18 cellular contexts compared by ENCODE assay signal in genomic region chr2:230779607-230780006, GRCh38.
A peak's percentile ranks its signal among the peaks of the same experiment; 100 is the strongest.
DNase-seq lines count a peak whose midpoint lies in the region; ATAC-seq and TF ChIP-seq lines count a peak whose summit lies in the region.
"Had no signal": no experiment of that assay in that cellular context is flagged by ENCODE, and none has a peak within 500 bp of the region (broad histone marks: within the 10 kb centered on the region; RNA-seq: fewer than 3 reads in every experiment).

No MANE protein-coding gene starts in this region.

- H3K9me3 Mint-ChIP-seq in activated CD8-positive, alpha-beta T cell treated with anti-CD3 and anti-CD28 coated beads, Interleukin-2, amount 10 ng/mL, durations not matched to agents 7 days and 5 days (ENCODE audit: insufficient read depth), result peaks cover 21% of the 10 kb centered on the region
- H3K9me3 Mint-ChIP-seq in immature natural killer cell, result no peaks in the 10 kb centered on the region
- H3K9me3 Mint-ChIP-seq in stimulated activated memory B cell treated with anti-CD40 and anti-IgM and Interleukin-4, amounts not matched to agents 10 μg/mL and 1 μg/mL and 100 μg/mL, for 72 hours, result peaks cover 7% of the 10 kb centered on the region
- H3K9me3 Mint-ChIP-seq: activated B cell treated with CpG ODN at 0.5 μM for 24 hours; activated T-cell treated with anti-CD3 and anti-CD28 coated beads, Interleukin-2, amount 50 U/mL, for 4 hours had no signal

- TF ChIP-seq CTCF in left ventricle myocardium inferior (IDR thresholded peaks at IDR 0.05; ENCODE audit: borderline replicate concordance) (no peak), heart left ventricle (IDR thresholded peaks at IDR 0.05) (no peak), RWPE1 (conservative IDR thresholded peaks at IDR 0.05; ENCODE audit: low read depth) (no peak)

- ATAC-seq in heart left ventricle (no peak), GM18502 (IDR thresholded peaks at IDR 0.05; ENCODE audit: poor library complexity, unreplicated experiment) (no peak)
- no peak for ATAC-seq in activated CD8-positive, alpha-beta T cell treated with anti-CD3 and anti-CD28 coated beads, Interleukin-2, amount 10 ng/mL, durations not matched to agents 7 days and 5 days
- no peak for ATAC-seq in stimulated activated memory B cell treated with anti-CD40 and anti-IgM and Interleukin-4, amounts not matched to agents 10 μg/mL and 1 μg/mL and 100 μg/mL, for 72 hours
- ATAC-seq: SK-N-SH treated with all-trans-retinoic acid at 6 μM for 48 hours had no signal

- WGBS in heart left ventricle, 4 donors, result 54 to 80% (median 79%) methylated on average over 1 of the region's 1 CpG

- no peak for DNase-seq in left ventricle myocardium inferior
- DNase-seq in heart left ventricle, result no peak
- no peak for DNase-seq in activated CD8-positive, alpha-beta T cell treated with anti-CD3 and anti-CD28 coated beads, Interleukin-2, amount 10 ng/mL, durations not matched to agents 7 days and 5 days
- DNase-seq in immature natural killer cell, result no peak
- DNase-seq in AG20443 (ENCODE audit: low spot score), result no peak
- DNase-seq in RWPE1 (ENCODE audit: low spot score), result no peak
- DNase-seq: activated B cell treated with CpG ODN at 0.5 μM for 24 hours; activated T-cell treated with anti-CD3 and anti-CD28 coated beads, Interleukin-2, amount 50 U/mL, for 4 hours; BE2C; endodermal cell; mucosa of descending colon had no signal

- H3K27ac ChIP-seq in left ventricle myocardium inferior (replicated peaks), result peak overlapping the region; percentile 58
- peak overlapping the region in 5 of 12 donors; percentile 9 to 34 (median 28) for H3K27ac ChIP-seq in heart left ventricle
- no peak overlapping the region for H3K27ac ChIP-seq in RWPE1
- H3K27ac ChIP-seq: KMS-11, prostate gland, tibial nerve had no signal

- H3K4me3 Mint-ChIP-seq in activated CD8-positive, alpha-beta T cell treated with anti-CD3 and anti-CD28 coated beads, Interleukin-2, amount 10 ng/mL, durations not matched to agents 7 days and 5 days, result peak overlapping the region; percentile 22
- peak overlapping the region in 3 of 5 donors; percentile 23 to 62 (median 26) for H3K4me3 Mint-ChIP-seq in immature natural killer cell
- H3K4me3 Mint-ChIP-seq in stimulated activated memory B cell treated with anti-CD40 and anti-IgM and Interleukin-4, amounts not matched to agents 10 μg/mL and 1 μg/mL and 100 μg/mL, for 72 hours, result no peak overlapping the region
- H3K4me3 Mint-ChIP-seq: activated B cell treated with CpG ODN at 0.5 μM for 24 hours; activated T-cell treated with anti-CD3 and anti-CD28 coated beads, Interleukin-2, amount 50 U/mL, for 4 hours; brain; endodermal cell had no signal

- POLR2A ChIA-PET in activated CD8-positive, alpha-beta T cell treated with anti-CD3 and anti-CD28 coated beads, Interleukin-2, amount 10 ng/mL, durations not matched to agents 7 days and 5 days (lab: Charles Lee), result interaction anchor here (1.4 to 2.3 kb wide), 2 partner anchors 18 to 66 kb away, joined by 5 to 7 read pairs; no protein-coding TSS in a partner anchor
- POLR2A ChIA-PET in RWPE1 (lab: Yijun Ruan, JAX; ENCODE audit: low non-redundant PET), result no interaction called here

- intact Hi-C loops in left ventricle myocardium inferior (cut with micrococcal nuclease), result no loop called here
- intact Hi-C loops in heart left ventricle (cut with DNase I), result loop anchor here in 1 of 10 donors (5.0 kb wide), 1 partner anchor 62 kb away; no protein-coding TSS in a partner anchor

- no peak overlapping the region for H3K4me3 ChIP-seq in left ventricle myocardium inferior
- H3K4me3 ChIP-seq in heart left ventricle, result no peak overlapping the region
- H3K4me3 ChIP-seq: mucosa of descending colon, prostate gland, tibial nerve had no signal

- H3K36me3 ChIP-seq in left ventricle myocardium inferior (peaks cover 3% of the 10 kb centered on the region), heart left ventricle (peaks cover 0 to 29% (median 0%) of the 10 kb centered on the region in 9 donors)
- H3K36me3 ChIP-seq: BE2C, prostate gland had no signal

- no peaks in the 10 kb centered on the region for H3K27me3 ChIP-seq in left ventricle myocardium inferior (ENCODE audit: low read depth)
- H3K27me3 ChIP-seq in heart left ventricle, result no peaks in the 10 kb centered on the region
- H3K27me3 ChIP-seq: BE2C, tibial nerve had no signal

- TF ChIP-seq POLR2A in heart left ventricle (IDR thresholded peaks at IDR 0.05), result no peak

- peak overlapping the region; percentile 74 for H3K27ac Mint-ChIP-seq in activated CD8-positive, alpha-beta T cell treated with anti-CD3 and anti-CD28 coated beads, Interleukin-2, amount 10 ng/mL, durations not matched to agents 7 days and 5 days
- H3K27ac Mint-ChIP-seq in immature natural killer cell, result peak overlapping the region in 5 of 6 donors; percentile 0 to 46 (median 19)
- H3K27ac Mint-ChIP-seq in stimulated activated memory B cell treated with anti-CD40 and anti-IgM and Interleukin-4, amounts not matched to agents 10 μg/mL and 1 μg/mL and 100 μg/mL, for 72 hours, result peak overlapping the region; percentile 6
- H3K27ac Mint-ChIP-seq: activated B cell treated with CpG ODN at 0.5 μM for 24 hours, endodermal cell had no signal

- no peaks in the 10 kb centered on the region for H3K27me3 Mint-ChIP-seq in activated CD8-positive, alpha-beta T cell treated with anti-CD3 and anti-CD28 coated beads, Interleukin-2, amount 10 ng/mL, durations not matched to agents 7 days and 5 days (ENCODE audit: low read depth)
- H3K27me3 Mint-ChIP-seq in immature natural killer cell (ENCODE audit: low read depth in 3 of 3), result peaks cover 2 to 7% (median 4%) of the 10 kb centered on the region in 3 donors
- no peaks in the 10 kb centered on the region for H3K27me3 Mint-ChIP-seq in stimulated activated memory B cell treated with anti-CD40 and anti-IgM and Interleukin-4, amounts not matched to agents 10 μg/mL and 1 μg/mL and 100 μg/mL, for 72 hours
- H3K27me3 Mint-ChIP-seq: activated B cell treated with CpG ODN at 0.5 μM for 24 hours, brain had no signal

- H3K4me1 Mint-ChIP-seq in activated CD8-positive, alpha-beta T cell treated with anti-CD3 and anti-CD28 coated beads, Interleukin-2, amount 10 ng/mL, durations not matched to agents 7 days and 5 days (ENCODE audit: low read depth), result peaks cover 88% of the 10 kb centered on the region
- peaks cover 83 to 89% of the 10 kb centered on the region in 2 donors for H3K4me1 Mint-ChIP-seq in immature natural killer cell
- H3K4me1 Mint-ChIP-seq in stimulated activated memory B cell treated with anti-CD40 and anti-IgM and Interleukin-4, amounts not matched to agents 10 μg/mL and 1 μg/mL and 100 μg/mL, for 72 hours, result peaks cover 44% of the 10 kb centered on the region

- CTCF ChIA-PET in activated CD8-positive, alpha-beta T cell treated with anti-CD3 and anti-CD28 coated beads, Interleukin-2, amount 10 ng/mL, durations not matched to agents 7 days and 5 days (lab: Charles Lee), result interaction anchor here (1.0 to 5.0 kb wide), 5 partner anchors 11 to 65 kb away, joined by 3 to 23 read pairs (median 8); no protein-coding TSS in a partner anchor
- CTCF ChIA-PET in RWPE1 (lab: Yijun Ruan, JAX), result interaction anchor here (0.5 kb wide), 1 partner anchor 276 kb away, joined by 3 read pairs; no protein-coding TSS in a partner anchor

- peaks cover 74% of the 10 kb centered on the region for H3K4me1 ChIP-seq in left ventricle myocardium inferior
- H3K4me1 ChIP-seq in heart left ventricle, result peaks cover 0 to 88% (median 37%) of the 10 kb centered on the region in 12 donors
- H3K4me1 ChIP-seq: BE2C, prostate gland had no signal

- H3K36me3 Mint-ChIP-seq in activated CD8-positive, alpha-beta T cell treated with anti-CD3 and anti-CD28 coated beads, Interleukin-2, amount 10 ng/mL, durations not matched to agents 7 days and 5 days (ENCODE audit: low read depth), result peaks cover 89% of the 10 kb centered on the region
- H3K36me3 Mint-ChIP-seq in immature natural killer cell, result peaks cover 4 to 14% (median 10%) of the 10 kb centered on the region in 3 donors
- peaks cover 39% of the 10 kb centered on the region for H3K36me3 Mint-ChIP-seq in stimulated activated memory B cell treated with anti-CD40 and anti-IgM and Interleukin-4, amounts not matched to agents 10 μg/mL and 1 μg/mL and 100 μg/mL, for 72 hours

- H3K9me3 ChIP-seq in left ventricle myocardium inferior (replicated peaks) (peaks cover 4% of the 10 kb centered on the region), heart left ventricle (peaks cover 0 to 5% (median 0%) of the 10 kb centered on the region in 12 donors)
- H3K9me3 ChIP-seq: BE2C, mucosa of descending colon, prostate gland, tibial nerve had no signal

Comparison
In these comparisons a context has a peak if more than half of its experiments do, and no peak if none do; other contexts are left out.
1. H3K27ac Mint-ChIP-seq: peak in every context shown above with its lines; median percentile 74 in activated CD8-positive, alpha-beta T cell treated with anti-CD3 and anti-CD28 coated beads, Interleukin-2, amount 10 ng/mL, durations not matched to agents 7 days and 5 days; 19 in immature natural killer cell; 6 in stimulated activated memory B cell treated with anti-CD40 and anti-IgM and Interleukin-4, amounts not matched to agents 10 μg/mL and 1 μg/mL and 100 μg/mL, for 72 hours.